Comparison of ENCODE assay signal across 2 cellular contexts in genomic region chr13:90413548-90413947, GRCh38.
TF ChIP-seq lines count a peak whose summit lies in the region.

No MANE protein-coding gene starts in this region.

TF ChIP-seq in SK-N-SH, 30 proteins besides CTCF, POLR2A, EP300 and RAD21 (continued from another document):
- TF ChIP-seq CHD2 (IDR thresholded peaks at IDR 0.05; ENCODE audit: low read length, partially characterized antibody) (no peak), SMC3 (IDR thresholded peaks at IDR 0.05; ENCODE audit: low read depth, low read length) (no peak), REST (IDR thresholded peaks at IDR 0.05; ENCODE audit: low read depth, low read length) (no peak), GABPA (IDR thresholded peaks at IDR 0.05; ENCODE audit: low read depth) (no peak), FOXJ3 (CRISPR knock-in tag; IDR thresholded peaks at IDR 0.05) (no peak), TAF1 (IDR thresholded peaks at IDR 0.05; ENCODE audit: borderline replicate concordance, low read depth, low read length) (no peak), NRF1 (IDR thresholded peaks at IDR 0.05; ENCODE audit: low read depth, low read length) (no peak), MEF2A (IDR thresholded peaks at IDR 0.05; ENCODE audit: borderline replicate concordance, low read depth) (no peak), MXI1 (IDR thresholded peaks at IDR 0.05; ENCODE audit: low read depth, low read length) (no peak)
- TF ChIP-seq, protein P1, sequence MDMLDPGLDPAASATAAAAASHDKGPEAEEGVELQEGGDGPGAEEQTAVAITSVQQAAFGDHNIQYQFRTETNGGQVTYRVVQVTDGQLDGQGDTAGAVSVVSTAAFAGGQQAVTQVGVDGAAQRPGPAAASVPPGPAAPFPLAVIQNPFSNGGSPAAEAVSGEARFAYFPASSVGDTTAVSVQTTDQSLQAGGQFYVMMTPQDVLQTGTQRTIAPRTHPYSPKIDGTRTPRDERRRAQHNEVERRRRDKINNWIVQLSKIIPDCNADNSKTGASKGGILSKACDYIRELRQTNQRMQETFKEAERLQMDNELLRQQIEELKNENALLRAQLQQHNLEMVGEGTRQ (IDR thresholded peaks at IDR 0.05; ENCODE audit: borderline replicate concordance, low read depth, low read length) = no peak
- TF ChIP-seq, protein P2, sequence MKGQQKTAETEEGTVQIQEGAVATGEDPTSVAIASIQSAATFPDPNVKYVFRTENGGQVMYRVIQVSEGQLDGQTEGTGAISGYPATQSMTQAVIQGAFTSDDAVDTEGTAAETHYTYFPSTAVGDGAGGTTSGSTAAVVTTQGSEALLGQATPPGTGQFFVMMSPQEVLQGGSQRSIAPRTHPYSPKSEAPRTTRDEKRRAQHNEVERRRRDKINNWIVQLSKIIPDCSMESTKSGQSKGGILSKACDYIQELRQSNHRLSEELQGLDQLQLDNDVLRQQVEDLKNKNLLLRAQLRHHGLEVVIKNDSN (IDR thresholded peaks at IDR 0.05; ENCODE audit: borderline replicate concordance, low read depth) = no peak
- TF ChIP-seq, protein P3, sequence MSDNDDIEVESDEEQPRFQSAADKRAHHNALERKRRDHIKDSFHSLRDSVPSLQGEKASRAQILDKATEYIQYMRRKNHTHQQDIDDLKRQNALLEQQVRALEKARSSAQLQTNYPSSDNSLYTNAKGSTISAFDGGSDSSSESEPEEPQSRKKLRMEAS (IDR thresholded peaks at IDR 0.05; ENCODE audit: low read depth) = no peak

TF ChIP-seq in SK-N-SH treated with all-trans-retinoic acid at 6 μM for 48 hours, 23 proteins besides CTCF, POLR2A, EP300 and RAD21 (continued from another document):
- TF ChIP-seq CREB5 (CRISPR knock-in tag; IDR thresholded peaks at IDR 0.05; ENCODE audit: low read depth) = no peak
- no peak for TF ChIP-seq ZNF565 (CRISPR knock-in tag; conservative IDR thresholded peaks at IDR 0.05; ENCODE audit: low read depth)
TF ChIP-seq in SK-N-SH treated with all-trans-retinoic acid at 6 μM for 48 hours: peak in this region for 0.
